In the genomic region with DNA sequence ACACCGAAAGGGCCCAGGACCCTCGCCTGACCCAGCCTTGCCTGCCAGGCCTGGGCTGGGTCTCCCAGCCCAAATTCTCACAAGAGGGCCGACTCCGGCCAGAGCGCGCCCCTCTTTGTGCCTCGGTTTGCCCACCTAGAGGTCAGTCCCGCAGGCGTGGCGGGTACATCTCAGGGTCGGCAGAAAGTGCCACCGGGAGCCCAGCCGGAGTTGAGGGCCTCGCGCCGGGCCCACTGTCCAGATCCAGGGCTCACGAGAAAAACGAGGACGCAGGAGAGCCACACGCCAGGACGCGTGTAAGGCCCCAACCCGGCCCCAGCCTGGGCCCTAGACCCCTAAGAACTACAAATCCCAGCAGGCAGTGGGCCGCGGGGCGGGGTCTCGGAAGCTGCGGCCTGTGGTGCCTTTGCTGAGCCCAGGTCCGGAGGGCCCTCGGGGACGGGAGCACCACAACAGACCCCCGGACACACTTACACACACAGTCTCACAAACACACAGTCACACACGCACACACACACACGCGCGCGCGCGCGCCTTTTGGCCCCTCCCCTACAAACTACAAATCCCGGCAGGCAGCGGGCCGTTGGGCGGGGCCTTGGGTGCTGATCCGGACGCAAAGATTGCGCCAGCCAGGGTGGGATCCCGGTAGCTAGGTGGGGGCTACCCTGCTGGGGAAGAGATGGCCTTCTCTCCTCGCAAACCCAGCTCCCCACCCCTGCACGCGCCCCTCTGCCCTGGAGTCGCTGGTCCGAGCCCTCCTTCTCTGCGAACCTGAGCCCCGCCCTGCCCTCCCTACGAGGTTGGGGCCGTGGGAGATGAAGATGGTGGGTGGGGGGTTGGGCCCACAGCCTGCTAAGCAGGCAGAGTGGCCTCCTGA, we compare ENCODE assay signal across 8 cellular contexts. TPM values are rescaled to one million over a fixed set of nuclear protein-coding genes. Genes with fewer than 3 reads are reported as not detected.
DNase-seq lines count a peak whose midpoint lies in the region; ATAC-seq and TF ChIP-seq lines count a peak whose summit lies in the region.

A gene (plus strand): TSS at position 583 of the 877 bp plus-strand sequence. CDS start 10,752 bp downstream, outside the sequence.

- peaks cover under 1 to 1% (median 1%) of the 10 kb centered on the region in 3 donors for H3K27me3 Mint-ChIP-seq in CD14-positive monocyte (ENCODE audit: low read depth in 3 of 3)
- H3K27me3 Mint-ChIP-seq in activated CD8-positive, alpha-beta T cell treated with anti-CD3 and anti-CD28 coated beads for 36 hours = no peaks in the 10 kb centered on the region

- 22 to 23% methylated on average over 57 of the region's 57 CpGs for WGBS in ectodermal cell, 2 experiments

- H3K4me3 Mint-ChIP-seq in CD14-positive monocyte = peak within 1 kb of the TSS; percentile 85 to 96
- H3K4me3 Mint-ChIP-seq in activated CD8-positive, alpha-beta T cell treated with anti-CD3 and anti-CD28 coated beads for 36 hours = peak within 1 kb of the TSS; percentile 89

- H3K27ac Mint-ChIP-seq in CD14-positive monocyte = peak within 1 kb of the TSS; percentile 81 to 98 (median 96)
- H3K27ac Mint-ChIP-seq in activated CD8-positive, alpha-beta T cell treated with anti-CD3 and anti-CD28 coated beads for 36 hours = peak within 1 kb of the TSS; percentile 98

- peaks cover 10% of the 10 kb centered on the region for H3K27me3 ChIP-seq in ectodermal cell (ENCODE audit: control insufficient read depth, insufficient read depth, low read length, poor library complexity, severe bottlenecking)

- H3K27ac ChIP-seq in ectodermal cell (ENCODE audit: insufficient read depth, low read depth, low read length, poor library complexity, severe bottlenecking) = peak within 1 kb of the TSS; percentile 58

- peak within 1 kb of the TSS; percentile 51 for H3K4me3 ChIP-seq in ectodermal cell (ENCODE audit: insufficient read depth, low read depth, low read length)

- no peaks in the 10 kb centered on the region for H3K9me3 ChIP-seq in ectodermal cell (ENCODE audit: control insufficient read depth, low read length)

- peak; percentile 70 for ATAC-seq in HG03439 (IDR thresholded peaks at IDR 0.05; ENCODE audit: unreplicated experiment)
- ATAC-seq in activated CD8-positive, alpha-beta T cell treated with anti-CD3 and anti-CD28 coated beads for 36 hours = peak; percentile 83

- no peak for TF ChIP-seq CTCF in CD14-positive monocyte (IDR thresholded peaks at IDR 0.05)
- no peak for TF ChIP-seq CTCF in activated CD8-positive, alpha-beta T cell treated with anti-CD3 and anti-CD28 coated beads for 36 hours (IDR thresholded peaks at IDR 0.05)

- intact Hi-C loops in CD14-positive monocyte (cut with micrococcal nuclease) = loop anchor here in 1 of 2 donors (10.0 kb wide), 2 partner anchors 196 to 1146 kb away; a partner anchor contains a TSS
- intact Hi-C loops in activated CD8-positive, alpha-beta T cell treated with anti-CD3 and anti-CD28 coated beads for 36 hours (cut with micrococcal nuclease) = no loop called here

- peaks cover 69% of the 10 kb centered on the region for H3K4me1 Mint-ChIP-seq in CD14-positive monocyte
- H3K4me1 Mint-ChIP-seq in activated CD8-positive, alpha-beta T cell treated with anti-CD3 and anti-CD28 coated beads for 36 hours (ENCODE audit: low read depth) = peaks cover 31% of the 10 kb centered on the region

- CTCF ChIA-PET in activated CD8-positive, alpha-beta T cell treated with anti-CD3 and anti-CD28 coated beads for 36 hours (lab: Charles Lee) = interaction anchor here (0.7 to 5.3 kb wide), 13 partner anchors 10 to 219 kb away, joined by 3 to 221 read pairs (median 11); a partner anchor contains a TSS

- no peaks in the 10 kb centered on the region for H3K36me3 ChIP-seq in ectodermal cell (ENCODE audit: control insufficient read depth, insufficient read depth, low read length)

- DNase-seq in CD14-positive monocyte (ENCODE audit: low spot score) (peak; percentile 70), GM19240 (ENCODE audit: insufficient read length, low spot score) (peak; percentile 83), NCI-H748 treated with DMSO at 0.1 percent for 48 hours (lab: John Stamatoyannopoulos, UW) (peak; percentile 47), lung microvascular endothelial cell (ENCODE audit: low read depth in 2 of 2) (peak; percentile 80 to 86)
- peak; percentile 90 for DNase-seq in activated CD8-positive, alpha-beta T cell treated with anti-CD3 and anti-CD28 coated beads for 36 hours
- DNase-seq in stimulated activated CD4-positive, alpha-beta T cell treated with anti-CD3 and anti-CD28 coated beads, TNF-alpha, amount 100 ng/mL, for 4 hours (ENCODE audit: low read depth in 3 of 3) = peak; percentile 70 to 77 (median 76)

- H3K9me3 Mint-ChIP-seq in CD14-positive monocyte = peaks cover 0 to 2% (median 0%) of the 10 kb centered on the region in 7 donors
- H3K9me3 Mint-ChIP-seq in activated CD8-positive, alpha-beta T cell treated with anti-CD3 and anti-CD28 coated beads for 36 hours = no peaks in the 10 kb centered on the region

- POLR2A ChIA-PET in activated CD8-positive, alpha-beta T cell treated with anti-CD3 and anti-CD28 coated beads for 36 hours (lab: Charles Lee) = interaction anchor here (0.7 to 15.2 kb wide), 11 partner anchors 10 to 223 kb away, joined by 3 to 331 read pairs (median 4); a partner anchor contains a TSS

- peaks cover 0 to 6% of the 10 kb centered on the region in 2 donors for H3K36me3 Mint-ChIP-seq in CD14-positive monocyte
- no peaks in the 10 kb centered on the region for H3K36me3 Mint-ChIP-seq in activated CD8-positive, alpha-beta T cell treated with anti-CD3 and anti-CD28 coated beads for 36 hours (ENCODE audit: low read depth)

- H3K4me1 ChIP-seq in ectodermal cell (ENCODE audit: control insufficient read depth, insufficient read depth, low read length) = peaks cover 12% of the 10 kb centered on the region

RNA-seq across cellular contexts. Expression of the gene that starts here (rescaled TPM):
- not detected for polyA plus RNA-seq in CD14-positive monocyte
- total RNA-seq in activated CD8-positive, alpha-beta T cell treated with anti-CD3 and anti-CD28 coated beads for 36 hours = under 1 TPM; 0.77 to 0.96 TPM
- polyA plus RNA-seq in ectodermal cell (2013, experiment 1 of 4) = not detected
- polyA plus RNA-seq in ectodermal cell (2013, experiment 2 of 4) = not detected
- polyA plus RNA-seq in ectodermal cell (2013, experiment 3 of 4) = not detected
- polyA plus RNA-seq in ectodermal cell (2013, experiment 4 of 4) = not detected
- not detected in 2 replicates for total RNA-seq in lung microvascular endothelial cell

Comparison
In these comparisons a context has a peak if more than half of its experiments do, and no peak if none do; other contexts are left out.
1. Peak in every context shown above with its lines: DNase-seq, ATAC-seq, H3K4me3 ChIP-seq and H3K27ac ChIP-seq.
2. Peak in DNase-seq in CD14-positive monocyte; RNA of the gene not detected or under 1 TPM.
3. Peak in DNase-seq and ATAC-seq in activated CD8-positive, alpha-beta T cell treated with anti-CD3 and anti-CD28 coated beads for 36 hours; RNA of the gene not detected or under 1 TPM.
4. Peak in DNase-seq in lung microvascular endothelial cell; RNA of the gene not detected or under 1 TPM.